Comparison of ENCODE assay signal across 3 cellular contexts in genomic region chr5:72330712-72331111, GRCh38.
"Had no signal": no experiment of that assay in that cellular context is flagged by ENCODE, and none has a peak within 500 bp of the region (broad histone marks: within the 10 kb centered on the region; RNA-seq: fewer than 3 reads in every experiment).

No MANE protein-coding gene starts in this region.

- ATAC-seq: GM12878 had no signal

- H3K4me3 ChIP-seq: GM12878 had no signal

- DNase-seq: GDM1, GF-D8 had no signal
